Comparison of ENCODE assay signal across 10 cellular contexts in the genomic region with DNA sequence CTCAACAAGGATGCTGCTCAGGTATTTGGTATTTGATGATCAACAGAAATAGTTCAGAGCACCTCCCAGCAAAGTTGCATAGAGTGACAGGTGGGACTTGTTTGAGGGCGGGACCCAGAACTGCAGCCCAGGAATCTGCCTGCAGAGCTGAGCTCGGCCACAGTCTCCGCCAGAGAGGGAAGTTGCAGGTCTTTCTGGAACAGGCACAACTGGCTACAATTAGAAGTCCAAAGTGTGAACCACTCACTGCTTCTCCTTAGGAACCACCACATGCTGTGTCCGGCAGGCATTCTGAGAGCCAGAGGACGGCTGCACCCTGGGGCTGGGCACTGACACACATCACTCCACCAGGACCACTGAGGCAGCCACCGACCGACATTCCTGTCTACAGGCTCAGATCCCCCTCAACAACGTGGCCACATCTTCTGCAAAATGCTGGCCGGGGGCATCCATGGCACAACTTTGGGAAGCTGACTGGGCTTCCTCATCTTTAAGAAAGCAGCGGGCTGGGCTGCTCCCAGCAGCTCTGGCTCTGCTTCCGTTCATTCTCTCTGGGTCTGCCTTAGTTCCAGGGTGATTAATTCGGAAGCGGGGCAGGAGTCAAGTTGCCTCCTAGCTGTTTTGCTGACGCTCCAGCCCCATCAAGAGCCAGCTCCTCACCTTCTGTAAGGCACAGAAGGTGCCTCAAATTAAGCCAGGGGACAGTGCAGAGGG. TPM values are rescaled to one million over a fixed set of nuclear protein-coding genes. Genes with fewer than 3 reads are reported as not detected.
DNase-seq lines count a peak whose midpoint lies in the region; ATAC-seq and TF ChIP-seq lines count a peak whose summit lies in the region.
"Had no signal": no experiment of that assay in that cellular context is flagged by ENCODE, and none has a peak within 500 bp of the region (broad histone marks: within the 10 kb centered on the region; RNA-seq: fewer than 3 reads in every experiment).

No MANE protein-coding gene starts in this region.

- H3K27me3 ChIP-seq in H9 (ENCODE audit: insufficient read depth, low read length) (peaks cover 4% of the 10 kb centered on the region; the same call in 1 of the 2 replicates), WERI-Rb-1 (ENCODE audit: insufficient read depth, low read depth, severe bottlenecking) (peaks cover 18% of the 10 kb centered on the region), hepatocyte (peaks cover 20% of the 10 kb centered on the region)

- H3K36me3 ChIP-seq in WERI-Rb-1, result no peaks in the 10 kb centered on the region
- no peaks in the 10 kb centered on the region for H3K36me3 ChIP-seq in hepatocyte (replicated peaks; ENCODE audit: insufficient read depth, low read depth)

- peaks cover 6% of the 10 kb centered on the region in 3 experiments; a peak in 6 of 7 replicates for H3K36me3 Mint-ChIP-seq in H9 (ENCODE audit: insufficient read depth in 1 of 3, low read depth in 3 of 3)

- H3K9me3 ChIP-seq in H9 (ENCODE audit: control insufficient read depth, low read depth, low read length) (no peaks in the 10 kb centered on the region), WERI-Rb-1 (ENCODE audit: severe bottlenecking) (peaks cover 18% of the 10 kb centered on the region), hepatocyte (ENCODE audit: low read depth) (no peaks in the 10 kb centered on the region)

- no peak overlapping the region for H2BK12ac ChIP-seq in H9 (ENCODE audit: insufficient read length, low read depth, low read length)

- H3K9me3 Mint-ChIP-seq in H9, result peaks cover 13 to 19% of the 10 kb centered on the region in 2 experiments

- no peak overlapping the region for H3K4me3 ChIP-seq in WERI-Rb-1 (ENCODE audit: low read depth, low read length)
- H3K4me3 ChIP-seq in hepatocyte, result peak overlapping the region; percentile 52
- peak overlapping the region; percentile 31 for H3K4me3 ChIP-seq in retinal pigment epithelial cell (ENCODE audit: low read length)

- no peaks in the 10 kb centered on the region for H3K79me1 ChIP-seq in H9 (ENCODE audit: insufficient read depth, low read depth, low read length, poor library complexity, severe bottlenecking)

- no peak overlapping the region for H4K5ac ChIP-seq in H9 (ENCODE audit: insufficient read length, low read depth, low read length)

- no peak overlapping the region for H3K56ac ChIP-seq in H9 (ENCODE audit: insufficient read length, low read depth, low read length)

- TF ChIP-seq CTCF in H9 (conservative IDR thresholded peaks at IDR 0.05), result peak; percentile 23; the same call in 1 of the 3 replicates
- TF ChIP-seq CTCF in WERI-Rb-1 (IDR thresholded peaks at IDR 0.05; ENCODE audit: low read depth, low read length), result peak; percentile 33; the same call in 1 of the 2 replicates
- TF ChIP-seq CTCF in hepatocyte (IDR thresholded peaks at IDR 0.05; ENCODE audit: poor library complexity), result no peak
- TF ChIP-seq CTCF in retinal pigment epithelial cell (conservative IDR thresholded peaks at IDR 0.05; ENCODE audit: low read depth, low read length), result no peak

- H3K4me3 Mint-ChIP-seq in H9, result peak overlapping the region; percentile 62 to 78
- H3K4me3 Mint-ChIP-seq: T-helper 1 cell treated with Interleukin-12 subunit alpha and Interleukin-12 subunit beta and Interleukin-4 antibody, amounts not matched to agents 30 μg/mL and 1 μg/mL, for 36 hours had no signal

- H3K9me2 ChIP-seq in hepatocyte (replicated peaks; ENCODE audit: insufficient read depth), result no peaks in the 10 kb centered on the region

- H2BK20ac ChIP-seq in H9 (ENCODE audit: low read depth, low read length, poor library complexity, severe bottlenecking), result no peak overlapping the region

- H3K23ac ChIP-seq in H9 (ENCODE audit: insufficient read length, low read depth, low read length), result no peak overlapping the region

- DNase-seq in H9 (peak; percentile 66), WERI-Rb-1 (no peak), hepatocyte (ENCODE audit: low spot score) (peak; percentile 72), retinal pigment epithelial cell (ENCODE audit: low read depth) (no peak), mesenteric fat pad (ENCODE audit: low spot score) (no peak)
- DNase-seq in stimulated activated CD8-positive, alpha-beta memory T cell treated with anti-CD3 and anti-CD28 coated beads, Interleukin-4, amount 100 ng/mL, for 48 hours, result no peak

- H3T11ph ChIP-seq in H9 (ENCODE audit: low read length), result no peak overlapping the region

- no peak for ATAC-seq in HG03139 (IDR thresholded peaks at IDR 0.05; ENCODE audit: unreplicated experiment)
- no peak for ATAC-seq in HG03159 (IDR thresholded peaks at IDR 0.05; ENCODE audit: unreplicated experiment)

- no peak overlapping the region for H3K27ac Mint-ChIP-seq in H9
- H3K27ac Mint-ChIP-seq: T-helper 1 cell treated with Interleukin-12 subunit alpha and Interleukin-12 subunit beta and Interleukin-4 antibody, amounts not matched to agents 30 μg/mL and 1 μg/mL, for 36 hours had no signal

- H3K14ac ChIP-seq in H9 (ENCODE audit: insufficient read depth, low read length), result no peak overlapping the region

- H3K4ac ChIP-seq in H9 (ENCODE audit: low read depth, low read length), result no peak overlapping the region

- no peak overlapping the region for H4K8ac ChIP-seq in H9 (replicated peaks; ENCODE audit: insufficient read length, low read depth, low read length)

- no peak overlapping the region for H3K9ac ChIP-seq in H9 (ENCODE audit: extremely low read depth, insufficient read length, low read length)

- H3K4me1 ChIP-seq in H9 (ENCODE audit: insufficient read depth, low read length) (peaks cover 3% of the 10 kb centered on the region; the same call in 1 of the 2 replicates), hepatocyte (ENCODE audit: insufficient read depth) (peaks cover 17% of the 10 kb centered on the region)

- no peak overlapping the region for H2AK5ac ChIP-seq in H9 (ENCODE audit: insufficient read length, low read length)

- H3K18ac ChIP-seq in H9 (ENCODE audit: insufficient read length, low read depth, low read length), result no peak overlapping the region

- peaks cover 62% of the 10 kb centered on the region for H3K27me3 Mint-ChIP-seq in H9 (ENCODE audit: low read depth)

- peaks cover 11 to 12% of the 10 kb centered on the region in 2 experiments for H3K4me1 Mint-ChIP-seq in H9

- no peak overlapping the region for H3K27ac ChIP-seq in H9 (ENCODE audit: insufficient read length, low read depth, low read length)
- no peak overlapping the region for H3K27ac ChIP-seq in WERI-Rb-1
- H3K27ac ChIP-seq in hepatocyte, result peak overlapping the region; percentile 44

- H3K23me2 ChIP-seq in H9 (ENCODE audit: insufficient read length, low read depth, low read length, poor library complexity, severe bottlenecking), result peaks cover 8% of the 10 kb centered on the region

- WGBS in H9 (ENCODE audit: extremely low coverage, insufficient read length, low lambda C conversion rate), result no CpG with 5 or more reads among the region's 14 CpGs
- WGBS in hepatocyte (ENCODE audit: low lambda C conversion rate, missing lambda C conversion rate), result 26% methylated on average over 14 of the region's 14 CpGs

- H2BK5ac ChIP-seq in H9 (ENCODE audit: insufficient read length, low read length), result no peak overlapping the region

- no peak overlapping the region for H2BK15ac ChIP-seq in H9 (ENCODE audit: low read depth, low read length)

- H3K4me2 ChIP-seq in H9 (ENCODE audit: insufficient read depth, insufficient read length, low read length), result peak overlapping the region; percentile 54
- H3K4me2 ChIP-seq in hepatocyte, result peak overlapping the region; percentile 96

- H3K79me2 ChIP-seq in H9 (ENCODE audit: insufficient read depth, low read length) (no peaks in the 10 kb centered on the region), hepatocyte (no peaks in the 10 kb centered on the region)

- H2AFZ ChIP-seq in H9 (ENCODE audit: low read length) (no peak overlapping the region), hepatocyte (peak overlapping the region; percentile 76)

- H4K20me1 ChIP-seq in H9 (ENCODE audit: control insufficient read depth, insufficient read depth, insufficient read length) (no peaks in the 10 kb centered on the region), hepatocyte (ENCODE audit: insufficient read depth, poor library complexity, severe bottlenecking) (no peaks in the 10 kb centered on the region)

- no peak overlapping the region for H2BK120ac ChIP-seq in H9 (ENCODE audit: low read depth, low read length, poor library complexity, severe bottlenecking)

- H4K91ac ChIP-seq in H9 (ENCODE audit: insufficient read length, low read depth, low read length), result no peak overlapping the region

RNA-seq across cellular contexts. Expression of a gene that starts 0.9 kb away (rescaled TPM):
- total RNA-seq in H9 (2021), result 1.9 and 2.0 TPM in 2 replicates
- 14.2 and 18.7 TPM in 2 replicates for total RNA-seq in hepatocyte
- polyA plus RNA-seq in hepatocyte, result 7.5 and 10.0 TPM in 2 replicates
- 0.45 TPM for total RNA-seq in mesenteric fat pad
- total RNA-seq: HT1080 had no signal

Comparison
In these comparisons a context has a peak if more than half of its experiments do, and no peak if none do; other contexts are left out.
1. DNase-seq: peak in H9 (single experiment) and hepatocyte (single experiment); none in WERI-Rb-1 (single experiment), retinal pigment epithelial cell (single experiment), stimulated activated CD8-positive, alpha-beta memory T cell treated with anti-CD3 and anti-CD28 coated beads, Interleukin-4, amount 100 ng/mL, for 48 hours (single experiment) and mesenteric fat pad (single experiment).
2. CTCF ChIP-seq: peak in H9 (single experiment) and WERI-Rb-1 (single experiment); none in hepatocyte (single experiment) and retinal pigment epithelial cell (single experiment).